Comparison of ENCODE assay signal across 8 cellular contexts in genomic region chr13:97369269-97369893, GRCh38.
DNase-seq lines count a peak whose midpoint lies in the region; ATAC-seq and TF ChIP-seq lines count a peak whose summit lies in the region.

No MANE protein-coding gene starts in this region.

- no peak overlapping the region for H4K8ac ChIP-seq in mesenchymal stem cell (ENCODE audit: low read length)

- H2BK15ac ChIP-seq in mesenchymal stem cell (ENCODE audit: low read depth, poor library complexity, severe bottlenecking), result no peak overlapping the region

- H3K27ac ChIP-seq in mesenchymal stem cell (ENCODE audit: low read length, poor library complexity, severe bottlenecking), result no peak overlapping the region

- no peak overlapping the region for H2BK12ac ChIP-seq in mesenchymal stem cell (ENCODE audit: low read length in 2 of 2)

- peaks cover 8% of the 10 kb centered on the region for H3K79me1 ChIP-seq in mesenchymal stem cell (replicated peaks; ENCODE audit: low read length, poor library complexity, severe bottlenecking)

- H3K36me3 ChIP-seq in mesenchymal stem cell (ENCODE audit: control insufficient read depth in 1 of 2, insufficient read depth in 2 of 2, low read depth in 1 of 2, low read length in 2 of 2), result peaks cover 14 to 16% of the 10 kb centered on the region in 2 experiments

- 100% methylated on average over 1 of the region's 4 CpGs for WGBS in mesenchymal stem cell
- WGBS in lower leg skin, 2 donors, result 25 to 30% methylated on average over 4 of the region's 4 CpGs

- H3K27ac Mint-ChIP-seq in activated naive CD8-positive, alpha-beta T cell treated with anti-CD3 and anti-CD28 coated beads for 36 hours, result peak overlapping the region; percentile 34

- no peak overlapping the region for H2BK120ac ChIP-seq in mesenchymal stem cell (ENCODE audit: low read depth, low read length)

- H2AK5ac ChIP-seq in mesenchymal stem cell (ENCODE audit: low read length, severe bottlenecking), result no peak overlapping the region

- no peaks in the 10 kb centered on the region for H3K27me3 ChIP-seq in mesenchymal stem cell (ENCODE audit: control insufficient read depth in 1 of 2, insufficient read depth in 1 of 2, low read length in 2 of 2)

- H3K9me3 ChIP-seq in mesenchymal stem cell (ENCODE audit: control insufficient read depth, low read length), result no peaks in the 10 kb centered on the region

- H3K23ac ChIP-seq in mesenchymal stem cell (ENCODE audit: low read length in 2 of 2), result no peak overlapping the region

- intact Hi-C loops in lower leg skin (cut with DNase I; ENCODE audit: low total_unique reads), result no loop called here

- no peak overlapping the region for H2BK5ac ChIP-seq in mesenchymal stem cell (ENCODE audit: low read depth, low read length, poor library complexity, severe bottlenecking)

- ATAC-seq in GM18873 (IDR thresholded peaks at IDR 0.05; ENCODE audit: low FRiP score, unreplicated experiment), result peak; percentile 41
- ATAC-seq in HG03103 (IDR thresholded peaks at IDR 0.05; ENCODE audit: low read depth, unreplicated experiment), result peak; percentile 76

- no peak overlapping the region for H3K18ac ChIP-seq in mesenchymal stem cell (ENCODE audit: low read depth in 1 of 2, low read length in 2 of 2)

- H3K9ac ChIP-seq in mesenchymal stem cell (ENCODE audit: low read length), result peak overlapping the region; percentile 87

- H3K4me3 Mint-ChIP-seq in activated naive CD8-positive, alpha-beta T cell treated with anti-CD3 and anti-CD28 coated beads for 36 hours, result peak overlapping the region; percentile 71

- H2AFZ ChIP-seq in mesenchymal stem cell (ENCODE audit: low read depth, low read length), result no peak overlapping the region

- H3K4me2 ChIP-seq in mesenchymal stem cell (ENCODE audit: low read length, poor library complexity, severe bottlenecking), result peak overlapping the region; percentile 50

- no peaks in the 10 kb centered on the region for H3K9me3 Mint-ChIP-seq in activated naive CD8-positive, alpha-beta T cell treated with anti-CD3 and anti-CD28 coated beads for 36 hours

- no peak overlapping the region for H3K4ac ChIP-seq in mesenchymal stem cell (ENCODE audit: low read depth in 1 of 2, low read length in 2 of 2)

- H4K91ac ChIP-seq in mesenchymal stem cell (ENCODE audit: low read length), result no peak overlapping the region

- no peak for TF ChIP-seq CTCF in lower leg skin (IDR thresholded peaks at IDR 0.05)

- no peak overlapping the region for H3K14ac ChIP-seq in mesenchymal stem cell (ENCODE audit: low read length in 2 of 2)

- peaks cover 13% of the 10 kb centered on the region for H3K4me1 ChIP-seq in mesenchymal stem cell (ENCODE audit: control insufficient read depth, insufficient read depth, low read depth, low read length)

- peaks cover 13% of the 10 kb centered on the region for H3K4me1 Mint-ChIP-seq in activated naive CD8-positive, alpha-beta T cell treated with anti-CD3 and anti-CD28 coated beads for 36 hours

- H3K27me3 Mint-ChIP-seq in activated naive CD8-positive, alpha-beta T cell treated with anti-CD3 and anti-CD28 coated beads for 36 hours, result no peaks in the 10 kb centered on the region

- H3K36me3 Mint-ChIP-seq in activated naive CD8-positive, alpha-beta T cell treated with anti-CD3 and anti-CD28 coated beads for 36 hours, result peaks cover 9% of the 10 kb centered on the region

- no peak for TF ChIP-seq POLR2A in lower leg skin (IDR thresholded peaks at IDR 0.05)

- H3K4me3 ChIP-seq in mesenchymal stem cell (ENCODE audit: insufficient read depth in 1 of 2, low read depth in 1 of 2, low read length in 2 of 2) (peak overlapping the region in 1 of 2 experiments; percentile 74), lower leg skin (ENCODE audit: low read depth, poor library complexity, severe bottlenecking) (no peak overlapping the region)

- DNase-seq in AG20443 (ENCODE audit: low spot score) (peak; percentile 24), mesenchymal stem cell (peak; percentile 62), lower leg skin (ENCODE audit: low spot score in 2 of 2) (no peak)
- DNase-seq in activated naive CD8-positive, alpha-beta T cell treated with anti-CD3 and anti-CD28 coated beads for 36 hours, result no peak
- no peak for DNase-seq in stimulated activated CD8-positive, alpha-beta memory T cell treated with anti-CD3 and anti-CD28 coated beads, Interleukin-4, amount 100 ng/mL, for 48 hours
- DNase-seq in activated CD4-positive, CD25-positive, alpha-beta regulatory T cell (lab: John Stamatoyannopoulos, UW), result no peak

Comparison
In these comparisons a context has a peak if more than half of its experiments do, and no peak if none do; other contexts are left out.
1. DNase-seq: peak in AG20443 (single experiment) and mesenchymal stem cell (single experiment); none in activated naive CD8-positive, alpha-beta T cell treated with anti-CD3 and anti-CD28 coated beads for 36 hours (single experiment), lower leg skin (0 of 2), stimulated activated CD8-positive, alpha-beta memory T cell treated with anti-CD3 and anti-CD28 coated beads, Interleukin-4, amount 100 ng/mL, for 48 hours (single experiment) and activated CD4-positive, CD25-positive, alpha-beta regulatory T cell (0 of 4).